In genomic region chr2:6011871-6012380, GRCh38 we compare ENCODE assay signal across 12 cellular contexts.
DNase-seq lines count a peak whose midpoint lies in the region; ATAC-seq and TF ChIP-seq lines count a peak whose summit lies in the region.
"Had no signal": no experiment of that assay in that cellular context is flagged by ENCODE, and none has a peak within 500 bp of the region (broad histone marks: within the 10 kb centered on the region; RNA-seq: fewer than 3 reads in every experiment).

No MANE protein-coding gene starts in this region.

- H2BK5ac ChIP-seq in mesendoderm (ENCODE audit: low read length): no peak overlapping the region

- no peak overlapping the region for H3K27ac Mint-ChIP-seq in type B pancreatic cell

- H3K4me1 Mint-ChIP-seq in type B pancreatic cell (ENCODE audit: unreplicated experiment): peaks cover 37% of the 10 kb centered on the region

- H3K27me3 ChIP-seq in adipocyte (replicated peaks; ENCODE audit: control insufficient read depth, insufficient read depth, low read length) (no peaks in the 10 kb centered on the region), mesendoderm (ENCODE audit: insufficient read depth, low read length, poor library complexity) (no peaks in the 10 kb centered on the region)

- H3K36me3 Mint-ChIP-seq in type B pancreatic cell: no peaks in the 10 kb centered on the region

- no peak overlapping the region for H4K8ac ChIP-seq in mesendoderm (ENCODE audit: low read depth, low read length)

- no peak overlapping the region for H2BK120ac ChIP-seq in mesendoderm (ENCODE audit: low read depth, low read length)

- H3K27me3 Mint-ChIP-seq in type B pancreatic cell: peaks cover 4% of the 10 kb centered on the region

- no CpG with 5 or more reads among the region's 4 CpGs for WGBS in mesendoderm (ENCODE audit: extremely low coverage, insufficient coverage, low lambda C conversion rate)

- peak overlapping the region; percentile 12 for H3K4me3 Mint-ChIP-seq in type B pancreatic cell

- H3K79me1 ChIP-seq in mesendoderm (ENCODE audit: low read length): no peaks in the 10 kb centered on the region

- H2BK15ac ChIP-seq in mesendoderm (replicated peaks; ENCODE audit: low read depth): no peak overlapping the region

- H3K4me2 ChIP-seq in mesendoderm (ENCODE audit: low read length): no peak overlapping the region

- H3K4me1 ChIP-seq in adipocyte (ENCODE audit: control insufficient read depth, insufficient read depth, low read length): no peaks in the 10 kb centered on the region
- no peaks in the 10 kb centered on the region for H3K4me1 ChIP-seq in mesendoderm (ENCODE audit: control insufficient read depth, low read depth, low read length)

- no peak overlapping the region for H3K23ac ChIP-seq in mesendoderm (ENCODE audit: low read length)

- DNase-seq in NCI-H2227 treated with DMSO at 0.1 percent for 48 hours (lab: John Stamatoyannopoulos, UW) (peak; percentile 79), adipocyte (ENCODE audit: low read depth) (peak; percentile 59), mesendoderm (peak; percentile 21), type B pancreatic cell (ENCODE audit: extremely low spot score, unreplicated experiment) (peak; percentile 72), AG20443 (ENCODE audit: low spot score) (no peak)
- DNase-seq: C1 segment of cervical spinal cord, GM23248, NCI-H1436, NCI-H748 treated with DMSO at 0.1 percent for 48 hours had no signal

- no peak overlapping the region for H2AK5ac ChIP-seq in mesendoderm (ENCODE audit: low read length)

- H3K18ac ChIP-seq in mesendoderm (ENCODE audit: low read length): no peak overlapping the region

- H3K56ac ChIP-seq in mesendoderm (ENCODE audit: low read length): no peak overlapping the region

- H4K5ac ChIP-seq in mesendoderm (ENCODE audit: low read length): no peak overlapping the region

- no peaks in the 10 kb centered on the region for H3K79me2 ChIP-seq in mesendoderm (ENCODE audit: control insufficient read depth, insufficient read depth, low read length)

- H3K36me3 ChIP-seq in adipocyte (ENCODE audit: control insufficient read depth, insufficient read depth, low read length, severe bottlenecking) (no peaks in the 10 kb centered on the region), mesendoderm (ENCODE audit: control insufficient read depth, insufficient read depth, low read length) (no peaks in the 10 kb centered on the region)

- ATAC-seq in GM19463 (IDR thresholded peaks at IDR 0.05; ENCODE audit: unreplicated experiment) (no peak), GM19467 (IDR thresholded peaks at IDR 0.05; ENCODE audit: unreplicated experiment) (no peak)
- ATAC-seq: Right ventricle myocardium inferior had no signal

- peaks cover 6% of the 10 kb centered on the region for H3K9me3 Mint-ChIP-seq in type B pancreatic cell

- no peak overlapping the region for H3K4ac ChIP-seq in mesendoderm (ENCODE audit: low read depth, low read length)

- H3K4me3 ChIP-seq in adipocyte (ENCODE audit: low read length) (no peak overlapping the region), mesendoderm (ENCODE audit: low read length) (no peak overlapping the region)
- H3K4me3 ChIP-seq: GM23248 had no signal

- H3K9ac ChIP-seq in adipocyte (ENCODE audit: low read length) (no peak overlapping the region), mesendoderm (ENCODE audit: low read length) (no peak overlapping the region)
- H3K9ac ChIP-seq: GM23248 had no signal

- no peaks in the 10 kb centered on the region for H3K9me3 ChIP-seq in adipocyte (ENCODE audit: control insufficient read depth, low read length)

- H3K27ac ChIP-seq in mesendoderm (ENCODE audit: low read depth, low read length): no peak overlapping the region
- H3K27ac ChIP-seq: GM23248 had no signal

- TF ChIP-seq CTCF in type B pancreatic cell (conservative IDR thresholded peaks at IDR 0.05): no peak
